Comparison of ENCODE assay signal across 1 cellular context in genomic region chr3:112392393-112393359, GRCh38.
TF ChIP-seq lines count a peak whose summit lies in the region.

No MANE protein-coding gene starts in this region.

TF ChIP-seq in GM23338, 12 proteins besides CTCF, POLR2A, EP300 and RAD21 (continued from another document):
- TF ChIP-seq ZNF462 (CRISPR knock-in tag; IDR thresholded peaks at IDR 0.05) (no peak), ZNF114 (CRISPR knock-in tag; IDR thresholded peaks at IDR 0.05) (no peak), JUNB (IDR thresholded peaks at IDR 0.05; ENCODE audit: unreplicated experiment) (no peak), NANOG (IDR thresholded peaks at IDR 0.05; ENCODE audit: borderline replicate concordance) (no peak), REST (IDR thresholded peaks at IDR 0.05; ENCODE audit: unreplicated experiment) (no peak), EZH2 (IDR thresholded peaks at IDR 0.05; ENCODE audit: low read depth, unreplicated experiment) (no peak), ETS1 (IDR thresholded peaks at IDR 0.05) (no peak), STAT1 (IDR thresholded peaks at IDR 0.05; ENCODE audit: unreplicated experiment) (no peak), CREB1 (CRISPR knock-in tag; IDR thresholded peaks at IDR 0.05; ENCODE audit: low read depth) (no peak), EZH2phosphoT487 (IDR thresholded peaks at IDR 0.05; ENCODE audit: unreplicated experiment) (no peak)
